Comparison of ENCODE assay signal across 12 cellular contexts in genomic region chr4:171639540-171639939, GRCh38.
DNase-seq lines count a peak whose midpoint lies in the region; ATAC-seq and TF ChIP-seq lines count a peak whose summit lies in the region.
"Had no signal": no experiment of that assay in that cellular context is flagged by ENCODE, and none has a peak within 500 bp of the region (broad histone marks: within the 10 kb centered on the region; RNA-seq: fewer than 3 reads in every experiment).

No MANE protein-coding gene starts in this region.

- WGBS in psoas muscle, 3 donors, result 46 to 53% (median 48%) methylated on average over 5 of the region's 5 CpGs

- H3K9me3 Mint-ChIP-seq in immature natural killer cell (peaks cover 0 to 2% (median under 1%) of the 10 kb centered on the region in 6 donors), nephron progenitor cell (no peaks in the 10 kb centered on the region)

- DNase-seq in immature natural killer cell (no peak), nephron progenitor cell (no peak), occipital lobe (lab: John Stamatoyannopoulos, UW) (no peak), psoas muscle (no peak), SW480 (ENCODE audit: low spot score) (no peak)
- DNase-seq: activated effector memory CD4-positive, alpha-beta T cell treated with anti-CD3 and anti-CD28 coated beads, Interleukin-2, amount 50 U/mL, for 16 hours; effector memory CD8-positive, alpha-beta T cell; NCI-H510A treated with DMSO at 0.1 percent for 48 hours; retina had no signal

- H3K4me1 Mint-ChIP-seq in immature natural killer cell (peaks cover 31 to 45% of the 10 kb centered on the region in 2 donors), nephron progenitor cell (no peaks in the 10 kb centered on the region)

- no peaks in the 10 kb centered on the region for H3K36me3 ChIP-seq in psoas muscle (ENCODE audit: insufficient read depth in 1 of 2, low read depth in 1 of 2)

- H3K27me3 Mint-ChIP-seq in immature natural killer cell (ENCODE audit: low read depth in 3 of 3), result peaks cover 0 to 3% (median 0%) of the 10 kb centered on the region in 3 donors
- peaks cover 3% of the 10 kb centered on the region for H3K27me3 Mint-ChIP-seq in nephron progenitor cell (ENCODE audit: low read depth, poor library complexity)
- H3K27me3 Mint-ChIP-seq: effector memory CD8-positive, alpha-beta T cell had no signal

- ATAC-seq in GM18867 (IDR thresholded peaks at IDR 0.05; ENCODE audit: unreplicated experiment) (peak; percentile 96), GM21529 (IDR thresholded peaks at IDR 0.05; ENCODE audit: unreplicated experiment) (peak; percentile 96), HG03175 (IDR thresholded peaks at IDR 0.05; ENCODE audit: unreplicated experiment) (peak; percentile 86), psoas muscle (no peak)
- ATAC-seq: effector memory CD8-positive, alpha-beta T cell had no signal

- H3K27ac Mint-ChIP-seq in immature natural killer cell (peak overlapping the region in 3 of 6 donors; percentile 6 to 11 (median 8)), nephron progenitor cell (no peak overlapping the region)
- H3K27ac Mint-ChIP-seq: effector memory CD8-positive, alpha-beta T cell had no signal

- H3K36me3 Mint-ChIP-seq in immature natural killer cell (no peaks in the 10 kb centered on the region), nephron progenitor cell (ENCODE audit: low read depth) (no peaks in the 10 kb centered on the region)

- intact Hi-C loops in psoas muscle (cut with DNase I), result no loop called here

- no peak overlapping the region for H3K27ac ChIP-seq in psoas muscle

- TF ChIP-seq CTCF in nephron progenitor cell (IDR thresholded peaks at IDR 0.05), result no peak
- TF ChIP-seq CTCF in psoas muscle (IDR thresholded peaks at IDR 0.05), result no peak

- H3K9me3 ChIP-seq in psoas muscle, result no peaks in the 10 kb centered on the region

- H3K27me3 ChIP-seq in psoas muscle (ENCODE audit: insufficient read depth in 3 of 3, low read length in 2 of 3), result no peaks in the 10 kb centered on the region

- H3K4me1 ChIP-seq in psoas muscle, result no peaks in the 10 kb centered on the region

- H3K4me3 Mint-ChIP-seq in immature natural killer cell (peak overlapping the region in 4 of 5 donors; percentile 1 to 45 (median 21)), nephron progenitor cell (no peak overlapping the region)
- H3K4me3 Mint-ChIP-seq: effector memory CD8-positive, alpha-beta T cell had no signal

- H3K4me3 ChIP-seq in psoas muscle, result no peak overlapping the region

Comparison
In these comparisons a context has a peak if more than half of its experiments do, and no peak if none do; other contexts are left out.
1. ATAC-seq: peak in GM18867 (single experiment), GM21529 (single experiment) and HG03175 (single experiment); none in psoas muscle (0 of 4).